ENCODE assay signal across 18 cellular contexts in the genomic region with DNA sequence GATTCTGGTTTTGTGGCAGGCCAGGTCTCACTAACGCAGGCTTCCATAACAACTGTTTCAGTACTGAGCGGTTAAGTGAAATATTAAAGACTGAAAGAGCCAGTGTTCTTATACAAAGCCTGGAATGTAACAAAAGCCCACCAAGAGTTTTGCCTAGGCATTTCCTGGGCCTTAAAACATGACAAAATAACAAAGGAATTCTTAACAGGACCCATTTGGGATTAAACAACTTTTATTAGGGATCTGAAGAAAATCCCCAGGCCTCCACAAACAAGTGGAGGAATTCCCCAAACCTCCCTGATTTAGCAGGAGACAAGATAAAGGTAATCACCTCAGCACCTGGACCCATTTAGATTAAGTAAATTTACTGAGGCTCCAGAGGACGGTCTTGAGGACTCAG.
DNase-seq lines count a peak whose midpoint lies in the region; TF ChIP-seq lines count a peak whose summit lies in the region.
"Had no signal": no experiment of that assay in that cellular context is flagged by ENCODE, and none has a peak within 500 bp of the region (broad histone marks: within the 10 kb centered on the region; RNA-seq: fewer than 3 reads in every experiment).

No MANE protein-coding gene starts in this region.

- no peaks in the 10 kb centered on the region for H3K79me2 ChIP-seq in neural progenitor cell (ENCODE audit: low read depth)

- H3K4me3 ChIP-seq in Caco-2 (ENCODE audit: low read depth, low read length) (no peak overlapping the region), NT2/D1 (ENCODE audit: insufficient read length, low read depth) (no peak overlapping the region), endodermal cell (ENCODE audit: low read length) (no peak overlapping the region), neural progenitor cell (no peak overlapping the region)
- H3K4me3 ChIP-seq: GM23248 had no signal

- no TSS peak for BruUV-seq in Caco-2 (replicated peaks; lab: Mats Ljungman, UMichigan)

- H3K27me3 Mint-ChIP-seq in Caco-2 (ENCODE audit: insufficient read depth, unreplicated experiment), result no peaks in the 10 kb centered on the region
- no peaks in the 10 kb centered on the region for H3K27me3 Mint-ChIP-seq in endodermal cell (ENCODE audit: insufficient read depth)
- H3K27me3 Mint-ChIP-seq in neural progenitor cell (ENCODE audit: insufficient read depth, low read depth), result peaks cover 6% of the 10 kb centered on the region
- H3K27me3 Mint-ChIP-seq: B cell had no signal

- H4K20me1 ChIP-seq in neural progenitor cell (ENCODE audit: low read depth), result no peaks in the 10 kb centered on the region

- POLR2A ChIA-PET in Caco-2 (lab: Charles Lee), result no interaction called here

- peaks cover 83% of the 10 kb centered on the region for H3K4me1 ChIP-seq in Caco-2
- no peaks in the 10 kb centered on the region for H3K4me1 ChIP-seq in NT2/D1 (ENCODE audit: insufficient read depth, insufficient read length)
- H3K4me1 ChIP-seq in endodermal cell (ENCODE audit: control insufficient read depth, insufficient read depth, low read length), result peaks cover 7% of the 10 kb centered on the region
- H3K4me1 ChIP-seq in neural progenitor cell, result peaks cover 32% of the 10 kb centered on the region

- peaks cover 12% of the 10 kb centered on the region for H3K36me3 Mint-ChIP-seq in Caco-2 (ENCODE audit: insufficient read depth, unreplicated experiment)
- peaks cover 7% of the 10 kb centered on the region for H3K36me3 Mint-ChIP-seq in endodermal cell (ENCODE audit: low read depth)
- no peaks in the 10 kb centered on the region for H3K36me3 Mint-ChIP-seq in neural progenitor cell

- H3K4me3 Mint-ChIP-seq in Caco-2 (ENCODE audit: unreplicated experiment) (no peak overlapping the region), endodermal cell (no peak overlapping the region), neural progenitor cell (no peak overlapping the region)
- H3K4me3 Mint-ChIP-seq: B cell had no signal

- H3K27me3 ChIP-seq in Caco-2 (replicated peaks; ENCODE audit: control insufficient read depth, insufficient read depth, low read length) (no peaks in the 10 kb centered on the region), NT2/D1 (ENCODE audit: insufficient read depth, insufficient read length) (no peaks in the 10 kb centered on the region), endodermal cell (ENCODE audit: control insufficient read depth, insufficient read depth, low read length, poor library complexity, severe bottlenecking) (no peaks in the 10 kb centered on the region), neural progenitor cell (no peaks in the 10 kb centered on the region)

- peaks cover 53% of the 10 kb centered on the region for H3K4me1 Mint-ChIP-seq in Caco-2 (ENCODE audit: low read depth, unreplicated experiment)
- H3K4me1 Mint-ChIP-seq in endodermal cell, result peaks cover 28% of the 10 kb centered on the region
- peaks cover 40% of the 10 kb centered on the region for H3K4me1 Mint-ChIP-seq in neural progenitor cell
- H3K4me1 Mint-ChIP-seq: B cell had no signal

- peak; percentile 53 to 58 for DNase-seq in Caco-2
- DNase-seq in NT2/D1 (ENCODE audit: low read depth, low spot score), result peak; percentile 33
- no peak for DNase-seq in endodermal cell
- DNase-seq in neural progenitor cell (ENCODE audit: low spot score), result peak; percentile 20
- no peak for DNase-seq in GM13976 (ENCODE audit: low spot score)
- DNase-seq in SKM-1 treated with dmso at 0.1 percent for 144 hours (lab: John Stamatoyannopoulos, UW; ENCODE audit: unreplicated experiment), result no peak
- no peak for DNase-seq in mesenteric fat pad (ENCODE audit: low spot score)
- DNase-seq in medulla oblongata (ENCODE audit: extremely low spot score), result no peak
- DNase-seq: DMS 273 treated with DMSO at 0.1 percent for 48 hours, DND-41, GM23248, NCI-H1105 treated with DMSO at 0.1 percent for 48 hours, NCI-H1694, NCI-H2081 treated with DMSO at 0.1 percent for 48 hours, PC-3, RPMI8226, SIG-M5 had no signal

- CTCF ChIA-PET in Caco-2 (lab: Charles Lee), result no interaction called here

- peak overlapping the region; percentile 33 for H3K4me2 ChIP-seq in neural progenitor cell

- H3K27ac ChIP-seq in endodermal cell (ENCODE audit: low read depth, low read length) (peak overlapping the region; percentile 68), neural progenitor cell (peak overlapping the region; percentile 65)
- H3K27ac ChIP-seq: GM23248 had no signal

- H3K9me3 Mint-ChIP-seq in Caco-2 (ENCODE audit: unreplicated experiment) (peaks cover 4% of the 10 kb centered on the region), endodermal cell (peaks cover 9% of the 10 kb centered on the region), neural progenitor cell (no peaks in the 10 kb centered on the region)

- H3K9ac ChIP-seq in NT2/D1 (ENCODE audit: insufficient read length, low read depth) (no peak overlapping the region), endodermal cell (ENCODE audit: extremely low read depth, low read length, poor library complexity, severe bottlenecking) (peak overlapping the region; percentile 46), neural progenitor cell (no peak overlapping the region)
- H3K9ac ChIP-seq: GM23248 had no signal

- intact Hi-C loops in Caco-2 (cut with micrococcal nuclease; ENCODE audit: unreplicated experiment), result loop anchor here (1.0 to 2.0 kb wide), 4 partner anchors 22 to 79 kb away; no protein-coding TSS in a partner anchor

- H3F3A ChIP-seq in neural progenitor cell (ENCODE audit: low read depth), result peaks cover 16% of the 10 kb centered on the region

- H2AFZ ChIP-seq in neural progenitor cell (replicated peaks), result peak overlapping the region; percentile 74
- H2AFZ ChIP-seq: GM23248 had no signal

- H3K27ac Mint-ChIP-seq in Caco-2 (ENCODE audit: unreplicated experiment), result peak overlapping the region; percentile 85
- H3K27ac Mint-ChIP-seq in endodermal cell, result peak overlapping the region; percentile 87
- H3K27ac Mint-ChIP-seq in neural progenitor cell, result no peak overlapping the region
- H3K27ac Mint-ChIP-seq: B cell had no signal

- H3K9me3 ChIP-seq in Caco-2 (no peaks in the 10 kb centered on the region), NT2/D1 (ENCODE audit: insufficient read depth, low read length) (no peaks in the 10 kb centered on the region), endodermal cell (ENCODE audit: control insufficient read depth, low read length) (peaks cover 27% of the 10 kb centered on the region), neural progenitor cell (ENCODE audit: low read depth) (no peaks in the 10 kb centered on the region)

- in situ Hi-C loops in GM13976 (cut with MboI; ENCODE audit: low sequenced_read_pairs, unreplicated experiment), result no loop called here

- no peaks in the 10 kb centered on the region for H3K36me3 ChIP-seq in Caco-2 (ENCODE audit: control insufficient read depth, insufficient read depth, low read length)
- H3K36me3 ChIP-seq in NT2/D1 (ENCODE audit: insufficient read depth, insufficient read length, low read length), result no peaks in the 10 kb centered on the region
- no peaks in the 10 kb centered on the region for H3K36me3 ChIP-seq in endodermal cell (ENCODE audit: control insufficient read depth, insufficient read depth, low read length)
- no peaks in the 10 kb centered on the region for H3K36me3 ChIP-seq in neural progenitor cell

- no peak for TF ChIP-seq CTCF in Caco-2 (IDR thresholded peaks at IDR 0.05; ENCODE audit: insufficient read depth in 1 of 2, low read depth in 1 of 2, low read length in 1 of 2, severe bottlenecking in 1 of 2, unreplicated experiment in 1 of 2)
- TF ChIP-seq CTCF in endodermal cell (conservative IDR thresholded peaks at IDR 0.05), result no peak
- TF ChIP-seq CTCF in neural progenitor cell (IDR thresholded peaks at IDR 0.05), result no peak
- no peak for TF ChIP-seq CTCF in GM13976 (IDR thresholded peaks at IDR 0.05; ENCODE audit: borderline replicate concordance, control extremely low read depth, extremely low read depth, insufficient read depth, missing control alignments)

- WGBS in endodermal cell (ENCODE audit: insufficient coverage in 1 of 2, insufficient read length in 1 of 2), 2 experiments, result 39 to 63% methylated on average over 2 of the region's 3 CpGs

Comparison
In these comparisons a context has a peak if more than half of its experiments do, and no peak if none do; other contexts are left out.
1. DNase-seq: peak in Caco-2 (2 of 2), NT2/D1 (single experiment) and neural progenitor cell (single experiment); none in endodermal cell (single experiment), GM13976 (single experiment), SKM-1 treated with dmso at 0.1 percent for 144 hours (single experiment), mesenteric fat pad (single experiment) and medulla oblongata (single experiment).